Comparison of ENCODE assay signal across 22 cellular contexts in the genomic region with DNA sequence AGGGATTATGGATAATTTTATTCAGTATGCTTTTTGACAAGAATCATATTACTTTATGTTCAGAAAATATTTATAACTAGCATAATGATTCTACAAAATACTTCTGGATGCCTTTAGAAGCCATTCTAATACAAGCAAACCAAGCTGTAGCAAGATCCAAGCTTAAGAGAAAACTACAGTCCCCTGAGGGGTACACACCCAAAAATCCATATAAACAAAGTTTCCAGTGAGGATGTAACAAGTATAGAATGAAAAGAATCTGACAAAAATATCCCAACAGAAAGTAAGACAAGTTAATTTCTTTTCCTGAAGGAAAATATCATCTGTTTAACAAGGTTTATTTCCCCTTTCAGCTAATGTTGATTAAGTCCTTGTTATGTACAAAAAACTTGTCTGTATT.
"Had no signal": no experiment of that assay in that cellular context is flagged by ENCODE, and none has a peak within 500 bp of the region (broad histone marks: within the 10 kb centered on the region; RNA-seq: fewer than 3 reads in every experiment).

No MANE protein-coding gene starts in this region.

- H3K27me3 ChIP-seq: body of pancreas, heart right ventricle, spleen, testis, vagina had no signal

- H3K27ac Mint-ChIP-seq: activated CD4-positive, alpha-beta T cell treated with anti-CD3 and anti-CD28 coated beads, Interleukin-2, amount 10 ng/mL, durations not matched to agents 7 days and 5 days; activated CD8-positive, alpha-beta T cell treated with anti-CD3 and anti-CD28 coated beads for 36 hours; activated T-helper 2 cell treated with anti-CD3 and anti-CD28 coated beads, Interferon-gamma antibody, Interleukin-2, Interleukin-4, amounts not matched to agents 10 μg/mL and 5 μg/mL and 100 μg/mL, durations not matched to agents 14 hours and 24 hours and 36 hours; memory B cell; nephron; type B pancreatic cell had no signal

- H3K9me3 Mint-ChIP-seq: activated T-helper 2 cell treated with anti-CD3 and anti-CD28 coated beads, Interferon-gamma antibody, Interleukin-2, Interleukin-4, amounts not matched to agents 10 μg/mL and 5 μg/mL and 100 μg/mL, durations not matched to agents 14 hours and 24 hours and 36 hours; memory B cell; nephron had no signal

- H3K27ac ChIP-seq: body of pancreas, heart right ventricle, spleen, vagina, WERI-Rb-1 had no signal

- DNase-seq: activated CD4-positive, alpha-beta T cell treated with anti-CD3 and anti-CD28 coated beads, Interleukin-2, amount 10 ng/mL, durations not matched to agents 7 days and 5 days; activated CD4-positive, CD25-positive, alpha-beta regulatory T cell treated with anti-CD3 and anti-CD28 coated beads, Interleukin-2, amount 50 U/mL, for 72 hours; activated CD8-positive, alpha-beta T cell treated with anti-CD3 and anti-CD28 coated beads for 36 hours; activated naive CD4-positive, alpha-beta T cell treated with Interleukin-2 at 50 U/mL for 16 hours; anterior cingulate cortex; body of pancreas; effector memory CD4-positive, alpha-beta T cell; heart right ventricle; left colon; posterior cingulate gyrus; spleen; stimulated activated CD4-positive, alpha-beta T cell treated with anti-CD3 and anti-CD28 coated beads, Interleukin-4, amount 100 ng/mL, for 1 hour; stimulated activated naive CD4-positive, alpha-beta T cell; T-helper 1 cell; testis; WERI-Rb-1 had no signal

- H3K4me3 Mint-ChIP-seq: activated CD4-positive, alpha-beta T cell treated with anti-CD3 and anti-CD28 coated beads, Interleukin-2, amount 10 ng/mL, durations not matched to agents 7 days and 5 days; activated CD8-positive, alpha-beta T cell treated with anti-CD3 and anti-CD28 coated beads for 36 hours; memory B cell; nephron; type B pancreatic cell had no signal

- H3K27me3 Mint-ChIP-seq: activated CD4-positive, alpha-beta T cell treated with anti-CD3 and anti-CD28 coated beads, Interleukin-2, amount 10 ng/mL, durations not matched to agents 7 days and 5 days; activated CD8-positive, alpha-beta T cell treated with anti-CD3 and anti-CD28 coated beads for 36 hours; type B pancreatic cell had no signal

- H3K36me3 Mint-ChIP-seq: memory B cell, type B pancreatic cell had no signal

- H3K4me3 ChIP-seq: body of pancreas, heart right ventricle, spleen, testis, vagina had no signal

- ATAC-seq: activated CD8-positive, alpha-beta T cell treated with anti-CD3 and anti-CD28 coated beads for 36 hours; body of pancreas; heart right ventricle; left colon; sciatic nerve had no signal

- H3K36me3 ChIP-seq: heart right ventricle, spleen, vagina, WERI-Rb-1 had no signal

- H3K4me1 ChIP-seq: body of pancreas, testis had no signal

- H3K9me3 ChIP-seq: body of pancreas, heart right ventricle, spleen, testis, vagina had no signal
